Comparison of ENCODE assay signal across 9 cellular contexts in the genomic region with DNA sequence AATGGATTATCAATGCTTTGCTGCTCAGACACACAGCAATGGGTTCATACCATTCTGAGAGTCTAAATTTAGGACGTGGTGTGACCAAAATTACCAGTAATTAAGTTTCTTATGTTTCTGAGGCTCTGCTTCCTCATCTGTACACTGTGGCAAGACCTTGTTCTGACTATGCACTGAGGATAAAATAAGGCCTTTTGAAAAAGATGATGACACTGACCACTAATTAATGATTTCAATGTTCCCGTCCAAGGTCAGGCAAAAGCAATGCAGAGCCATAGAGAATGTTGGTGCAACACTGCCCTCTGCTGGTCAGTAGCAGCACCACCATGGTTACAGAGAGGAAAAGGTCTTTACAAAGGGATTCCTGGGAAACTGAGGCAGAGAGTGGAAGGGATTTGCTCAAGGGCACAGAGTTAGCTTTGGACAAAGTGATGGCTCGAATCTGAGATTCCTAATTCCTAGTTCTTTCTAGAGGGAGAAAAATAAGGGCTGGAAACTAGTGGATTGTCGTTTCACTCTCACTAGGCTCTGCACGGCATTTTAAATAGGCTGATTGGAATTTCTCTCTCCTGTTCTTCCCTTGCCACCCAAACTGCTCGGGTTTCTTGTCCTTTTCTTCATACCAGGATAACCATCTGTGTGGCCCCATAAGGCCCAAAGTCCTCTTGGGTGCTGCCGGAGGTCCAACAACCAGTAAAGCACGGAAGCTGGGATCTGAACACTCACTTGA. TPM values are rescaled to one million over a fixed set of nuclear protein-coding genes. Genes with fewer than 3 reads are reported as not detected.
DNase-seq lines count a peak whose midpoint lies in the region; ATAC-seq and TF ChIP-seq lines count a peak whose summit lies in the region.
"Had no signal": no experiment of that assay in that cellular context is flagged by ENCODE, and none has a peak within 500 bp of the region (broad histone marks: within the 10 kb centered on the region; RNA-seq: fewer than 3 reads in every experiment).

No MANE protein-coding gene starts in this region.

- no peaks in the 10 kb centered on the region for H3K27me3 Mint-ChIP-seq in Caco-2 (ENCODE audit: insufficient read depth, unreplicated experiment)

- CTCF ChIA-PET in Caco-2 (lab: Charles Lee), result interaction anchor here (0.6 kb wide), 2 partner anchors 9 to 190 kb away, joined by 3 to 4 read pairs; no protein-coding TSS in a partner anchor

- H3K4me3 Mint-ChIP-seq in Caco-2 (ENCODE audit: unreplicated experiment), result no peak overlapping the region
- H3K4me3 Mint-ChIP-seq: T-helper 1 cell treated with Interleukin-12 subunit alpha and Interleukin-12 subunit beta and Interleukin-4 antibody, amounts not matched to agents 30 μg/mL and 1 μg/mL, for 36 hours had no signal

- H3K36me3 ChIP-seq in Caco-2 (ENCODE audit: control insufficient read depth, insufficient read depth, low read length) (no peaks in the 10 kb centered on the region), smooth muscle cell (ENCODE audit: low read depth) (no peaks in the 10 kb centered on the region)

- no peak overlapping the region for H3K27ac ChIP-seq in smooth muscle cell (ENCODE audit: low read depth)

- H3K4me2 ChIP-seq in smooth muscle cell, result no peak overlapping the region

- no TSS peak for BruUV-seq in Caco-2 (replicated peaks; lab: Mats Ljungman, UMichigan)

- WGBS in smooth muscle cell (ENCODE audit: low lambda C conversion rate), result 61% methylated on average over 8 of the region's 8 CpGs

- H3K9me3 Mint-ChIP-seq in Caco-2 (ENCODE audit: unreplicated experiment), result no peaks in the 10 kb centered on the region
- H3K9me3 Mint-ChIP-seq: T-helper 1 cell treated with Interleukin-12 subunit alpha and Interleukin-12 subunit beta and Interleukin-4 antibody, amounts not matched to agents 30 μg/mL and 1 μg/mL, for 36 hours had no signal

- no peak overlapping the region for H3K9ac ChIP-seq in smooth muscle cell (ENCODE audit: low read depth)

- no peak overlapping the region for H3K27ac Mint-ChIP-seq in Caco-2 (ENCODE audit: unreplicated experiment)
- H3K27ac Mint-ChIP-seq: T-helper 1 cell treated with Interleukin-12 subunit alpha and Interleukin-12 subunit beta and Interleukin-4 antibody, amounts not matched to agents 30 μg/mL and 1 μg/mL, for 36 hours had no signal

- H3K79me2 ChIP-seq in smooth muscle cell (ENCODE audit: low read depth), result no peaks in the 10 kb centered on the region

- no peaks in the 10 kb centered on the region for H3K36me3 Mint-ChIP-seq in Caco-2 (ENCODE audit: insufficient read depth, unreplicated experiment)

- peaks cover 6% of the 10 kb centered on the region for H3K4me1 Mint-ChIP-seq in Caco-2 (ENCODE audit: low read depth, unreplicated experiment)

- no peak overlapping the region for H2AFZ ChIP-seq in smooth muscle cell (ENCODE audit: low read depth)

- peak; percentile 84 to 94 for TF ChIP-seq CTCF in Caco-2 (IDR thresholded peaks at IDR 0.05; ENCODE audit: insufficient read depth in 1 of 2, low read depth in 1 of 2, low read length in 1 of 2, severe bottlenecking in 1 of 2, unreplicated experiment in 1 of 2)
- peak; percentile 99 for TF ChIP-seq CTCF in smooth muscle cell (IDR thresholded peaks at IDR 0.05; ENCODE audit: borderline replicate concordance, insufficient read depth, poor library complexity, severe bottlenecking)

- POLR2A ChIA-PET in Caco-2 (lab: Charles Lee), result no interaction called here

- intact Hi-C loops in Caco-2 (cut with micrococcal nuclease; ENCODE audit: unreplicated experiment), result loop anchor here (1.0 to 5.0 kb wide), 4 partner anchors 48 to 528 kb away; partner anchors contain the start of gene POP5

- no peaks in the 10 kb centered on the region for H3F3A ChIP-seq in smooth muscle cell (ENCODE audit: low read depth)

- H4K20me1 ChIP-seq in smooth muscle cell (ENCODE audit: low read depth), result no peaks in the 10 kb centered on the region

- H3K4me3 ChIP-seq in Caco-2 (ENCODE audit: low read depth, low read length) (no peak overlapping the region), smooth muscle cell (no peak overlapping the region)

- H3K27me3 ChIP-seq in Caco-2 (replicated peaks; ENCODE audit: control insufficient read depth, insufficient read depth, low read length) (no peaks in the 10 kb centered on the region), smooth muscle cell (ENCODE audit: low read depth) (no peaks in the 10 kb centered on the region)

- H3K4me1 ChIP-seq in Caco-2, result no peaks in the 10 kb centered on the region
- no peaks in the 10 kb centered on the region for H3K4me1 ChIP-seq in smooth muscle cell (ENCODE audit: low read depth)

- peak; percentile 67 to 74 for DNase-seq in Caco-2
- peak; percentile 79 for DNase-seq in NAMALWA (ENCODE audit: low spot score)
- peak; percentile 43 for DNase-seq in T follicular helper cell (ENCODE audit: low read depth)
- peak in 50 of 58 donors; percentile 6 to 81 (median 44) for DNase-seq in anterior cingulate cortex (lab: John Stamatoyannopoulos, UW)
- DNase-seq in hippocampal formation (lab: John Stamatoyannopoulos, UW), result peak; percentile 47 to 69
- DNase-seq in smooth muscle cell (lab: John Stamatoyannopoulos, UW; ENCODE audit: unreplicated experiment), result no peak

- peak; percentile 51 for ATAC-seq in GM21360 (IDR thresholded peaks at IDR 0.05; ENCODE audit: unreplicated experiment)
- no peak for ATAC-seq in HG02623 (IDR thresholded peaks at IDR 0.05; ENCODE audit: unreplicated experiment)

- H3K9me3 ChIP-seq in Caco-2, result no peaks in the 10 kb centered on the region
- no peaks in the 10 kb centered on the region for H3K9me3 ChIP-seq in smooth muscle cell (replicated peaks; ENCODE audit: low read depth)

RNA-seq across cellular contexts. Expression of gene P2RX7, which starts 22.3 kb away (rescaled TPM):
- not detected in 2 replicates for total RNA-seq in Caco-2 (2022)
- 0.72 and 1.1 TPM in 2 replicates for total RNA-seq in smooth muscle cell
- 0.64 and 1.6 TPM in 2 replicates for polyA plus RNA-seq in smooth muscle cell
